ENCODE assay signal across 1 cellular context in genomic region chr2:21041943-21042707, GRCh38.
TF ChIP-seq lines count a peak whose summit lies in the region.

No MANE protein-coding gene starts in this region.

TF ChIP-seq in HepG2, 621 proteins besides CTCF, POLR2A, EP300 and RAD21 (continued from another document and continues in another):
- TF ChIP-seq ZNF652 (CRISPR knock-in tag; IDR thresholded peaks at IDR 0.05; ENCODE audit: borderline replicate concordance, low read depth) (no peak), GATAD2A (CRISPR knock-in tag; IDR thresholded peaks at IDR 0.05) (peak; percentile 94), ELK4 (CRISPR knock-in tag; IDR thresholded peaks at IDR 0.05; ENCODE audit: borderline replicate concordance) (0 out of 2 replicates have a peak, but pooled peaks have one; percentile 13), PBX2 (CRISPR knock-in tag; IDR thresholded peaks at IDR 0.05) (no peak), PLSCR1 (CRISPR knock-in tag; IDR thresholded peaks at IDR 0.05; ENCODE audit: borderline replicate concordance) (no peak), ZNF34 (CRISPR knock-in tag; IDR thresholded peaks at IDR 0.05; ENCODE audit: borderline replicate concordance) (peak; percentile 51; the same call in 1 of the 2 replicates), ELF4 (CRISPR knock-in tag; IDR thresholded peaks at IDR 0.05; ENCODE audit: borderline replicate concordance) (no peak; the same call in 1 of the 2 replicates), KAT2B (IDR thresholded peaks at IDR 0.05; ENCODE audit: borderline replicate concordance, low read depth, low read length) (no peak), MXI1 (IDR thresholded peaks at IDR 0.05; ENCODE audit: borderline replicate concordance, low read depth, low read length) (peak; percentile 72; the same call in 1 of the 3 replicates), ZBTB21 (CRISPR knock-in tag; IDR thresholded peaks at IDR 0.05) (peak; percentile 58; the same call in 1 of the 2 replicates), POGK (CRISPR knock-in tag; conservative IDR thresholded peaks at IDR 0.05) (peak; percentile 92), FOXO4 (CRISPR knock-in tag; conservative IDR thresholded peaks at IDR 0.05) (peak; percentile 18; the same call in 1 of the 2 replicates), CEBPZ (IDR thresholded peaks at IDR 0.05; ENCODE audit: low read length) (no peak), ZNF780A (CRISPR knock-in tag; IDR thresholded peaks at IDR 0.05) (peak; percentile 85; the same call in 1 of the 2 replicates), MATR3 (CRISPR knock-in tag; IDR thresholded peaks at IDR 0.05) (no peak), ATF3 (CRISPR knock-in tag; IDR thresholded peaks at IDR 0.05) (no peak), EEA1 (CRISPR knock-in tag; IDR thresholded peaks at IDR 0.05; ENCODE audit: borderline replicate concordance) (no peak), ZNF570 (CRISPR knock-in tag; IDR thresholded peaks at IDR 0.05; ENCODE audit: borderline replicate concordance) (no peak), ZC3H13 (CRISPR knock-in tag; IDR thresholded peaks at IDR 0.05) (peak; percentile 90), TEF (CRISPR knock-in tag; IDR thresholded peaks at IDR 0.05) (peak; percentile 27), ZNF20 (CRISPR knock-in tag; IDR thresholded peaks at IDR 0.05) (no peak), CAMTA2 (CRISPR knock-in tag; IDR thresholded peaks at IDR 0.05; ENCODE audit: borderline replicate concordance) (no peak; the same call in 1 of the 2 replicates), ZNF800 (CRISPR knock-in tag; IDR thresholded peaks at IDR 0.05) (peak; percentile 66; the same call in 1 of the 2 replicates), REL (CRISPR knock-in tag; conservative IDR thresholded peaks at IDR 0.05) (no peak), HOXA9 (CRISPR knock-in tag; IDR thresholded peaks at IDR 0.05; ENCODE audit: borderline replicate concordance) (peak; percentile 90), HHEX (CRISPR knock-in tag; IDR thresholded peaks at IDR 0.05) (peak; percentile 73), ZNF770 (CRISPR knock-in tag; IDR thresholded peaks at IDR 0.05) (peak; percentile 59), MBNL3 (CRISPR knock-in tag; conservative IDR thresholded peaks at IDR 0.05) (no peak), ZNF558 (CRISPR knock-in tag; IDR thresholded peaks at IDR 0.05; ENCODE audit: borderline replicate concordance) (peak; percentile 93; the same call in 1 of the 2 replicates), HNRNPL (IDR thresholded peaks at IDR 0.05; ENCODE audit: low read depth, low read length) (no peak), XRCC5 (optimal IDR thresholded peaks at IDR 0.05; ENCODE audit: low read length) (peak; percentile 65), MYNN (CRISPR knock-in tag; IDR thresholded peaks at IDR 0.05; ENCODE audit: low read depth) (no peak), ZGPAT (CRISPR knock-in tag; IDR thresholded peaks at IDR 0.05) (peak; percentile 82), SAFB2 (CRISPR knock-in tag; IDR thresholded peaks at IDR 0.05; ENCODE audit: borderline replicate concordance, low read depth) (peak; percentile 72), KDM1A (CRISPR knock-in tag; IDR thresholded peaks at IDR 0.05) (peak; percentile 56; the same call in 1 of the 2 replicates), MAX (IDR thresholded peaks at IDR 0.05) (peak; percentile 66; the same call in 1 of the 2 replicates), RCOR2 (CRISPR knock-in tag; IDR thresholded peaks at IDR 0.05) (no peak), ZNF205 (CRISPR knock-in tag; IDR thresholded peaks at IDR 0.05) (0 out of 2 replicates have a peak, but pooled peaks have one; percentile 37), CBX1 (IDR thresholded peaks at IDR 0.05; ENCODE audit: low read depth) (no peak), GABPB1 (CRISPR knock-in tag; IDR thresholded peaks at IDR 0.05) (peak; percentile 58), ZNF772 (CRISPR knock-in tag; IDR thresholded peaks at IDR 0.05) (no peak), SNAI1 (CRISPR knock-in tag; IDR thresholded peaks at IDR 0.05; ENCODE audit: borderline replicate concordance) (no peak), SIX1 (CRISPR knock-in tag; IDR thresholded peaks at IDR 0.05; ENCODE audit: borderline replicate concordance) (peak; percentile 98), ZBTB37 (CRISPR knock-in tag; IDR thresholded peaks at IDR 0.05) (peak; percentile 58; the same call in 1 of the 2 replicates)
